ENCODE assay signal across 23 cellular contexts in genomic region chr10:74049995-74050394, GRCh38. TPM values are rescaled to one million over a fixed set of nuclear protein-coding genes. Genes with fewer than 3 reads are reported as not detected.
DNase-seq lines count a peak whose midpoint lies in the region; ATAC-seq, FAIRE-seq and TF ChIP-seq lines count a peak whose summit lies in the region.
"Had no signal": no experiment of that assay in that cellular context is flagged by ENCODE, and none has a peak within 500 bp of the region (broad histone marks: within the 10 kb centered on the region; RNA-seq: fewer than 3 reads in every experiment).

No MANE protein-coding gene starts in this region.

- no peaks in the 10 kb centered on the region for H3K9me1 ChIP-seq in K562 (ENCODE audit: control insufficient read depth, insufficient read depth, low read length)

- H3K9me3 ChIP-seq in K562 (replicated peaks; ENCODE audit: control insufficient read depth, insufficient read depth, low read depth, low read length) (no peaks in the 10 kb centered on the region), left ventricle myocardium inferior (replicated peaks) (no peaks in the 10 kb centered on the region), skeletal muscle tissue (ENCODE audit: control insufficient read depth in 3 of 3, low read length in 3 of 3) (no peaks in the 10 kb centered on the region)
- H3K9me3 ChIP-seq: SJSA1, upper lobe of left lung had no signal

- TF ChIP-seq CTCF in K562 (IDR thresholded peaks at IDR 0.05 in 2 of 3, conservative IDR thresholded peaks at IDR 0.05 in 1 of 3; ENCODE audit: insufficient read depth in 2 of 3, low read depth in 1 of 3, low read length in 3 of 3) (no peak), left ventricle myocardium inferior (IDR thresholded peaks at IDR 0.05; ENCODE audit: borderline replicate concordance) (no peak)

- POLR2A ChIA-PET in K562 (lab: Yijun Ruan, JAX): interaction anchor here (0.6 to 2.5 kb wide), 9 partner anchors 10 to 57 kb away, joined by 3 to 12 read pairs (median 3); no protein-coding TSS in a partner anchor

- FAIRE-seq in K562 (lab: Jason Lieb, UNC): peak; percentile 19

- TF ChIP-seq EP300 in K562 (IDR thresholded peaks at IDR 0.05; ENCODE audit: low read length): no peak

- CTCF ChIA-PET in K562 (lab: Yijun Ruan, JAX; ENCODE audit: low intra/inter-chr PET ratio): no interaction called here

- peaks cover 23% of the 10 kb centered on the region for H3K36me3 ChIP-seq in K562 (ENCODE audit: control insufficient read depth, insufficient read depth, low read length)
- H3K36me3 ChIP-seq in left ventricle myocardium inferior: peaks cover 14% of the 10 kb centered on the region
- H3K36me3 ChIP-seq in skeletal muscle tissue (ENCODE audit: control insufficient read depth in 3 of 3, insufficient read depth in 3 of 3, low read length in 3 of 3): peaks cover 0 to 5% (median 0%) of the 10 kb centered on the region in 3 donors

- intact Hi-C loops in K562 (cut with micrococcal nuclease): no loop called here
- intact Hi-C loops in left ventricle myocardium inferior (cut with micrococcal nuclease): no loop called here

- H3K27ac ChIP-seq in K562 (ENCODE audit: extremely low read depth, low read depth, low read length) (no peak overlapping the region), left ventricle myocardium inferior (replicated peaks) (peak overlapping the region; percentile 85), skeletal muscle tissue (ENCODE audit: low read depth, low read length) (peak overlapping the region; percentile 58)
- H3K27ac ChIP-seq: SJSA1 had no signal

- peak; percentile 44 for DNase-seq in EH (ENCODE audit: low read depth)
- no peak for DNase-seq in K562 (ENCODE audit: extremely low read depth in 1 of 4, low spot score in 3 of 4)
- DNase-seq in left ventricle myocardium inferior: no peak
- no peak for DNase-seq in Kasumi-1 (lab: John Stamatoyannopoulos, UW)
- no peak for DNase-seq in medulla oblongata (ENCODE audit: extremely low spot score)
- DNase-seq: activated CD4-positive, CD25-positive, alpha-beta regulatory T cell; activated CD8-positive, alpha-beta T cell treated with anti-CD3 and anti-CD28 coated beads, Interleukin-2, amount 10 ng/mL, durations not matched to agents 7 days and 5 days; activated T-cell treated with anti-CD3 and anti-CD28 coated beads, Interleukin-2, amount 50 U/mL, for 4 hours; CD8-positive, alpha-beta memory T cell; dorsolateral prefrontal cortex; NCI-H1105; NCI-H2107; NCI-H69; nephron progenitor cell; OCI-M1; upper lobe of left lung had no signal

- no peak overlapping the region for H3K4me2 ChIP-seq in K562 (ENCODE audit: insufficient read depth, low read length)

- H3K79me2 ChIP-seq in K562 (ENCODE audit: control insufficient read depth, insufficient read depth, low read length): peaks cover 76% of the 10 kb centered on the region

- in situ Hi-C loops in K562 (cut with MboI): no loop called here

- H3K4me3 ChIP-seq in K562 (no peak overlapping the region), left ventricle myocardium inferior (no peak overlapping the region), skeletal muscle tissue (ENCODE audit: low read length in 3 of 3) (peak overlapping the region in 2 of 3 donors; percentile 27 to 44)
- H3K4me3 ChIP-seq: dorsolateral prefrontal cortex, lung, SJSA1, upper lobe of left lung had no signal

- H3K27me3 ChIP-seq in K562 (ENCODE audit: control insufficient read depth in 2 of 2, insufficient read depth in 2 of 2, low read length in 2 of 2) (no peaks in the 10 kb centered on the region), left ventricle myocardium inferior (ENCODE audit: low read depth) (no peaks in the 10 kb centered on the region), skeletal muscle tissue (ENCODE audit: control insufficient read depth in 3 of 3, insufficient read depth in 3 of 3, low read length in 3 of 3) (no peaks in the 10 kb centered on the region)
- H3K27me3 ChIP-seq: dorsolateral prefrontal cortex, SJSA1, upper lobe of left lung had no signal

- 0 out of 2 replicates have a peak, but pooled peaks cover 4% of the 10 kb centered on the region for H4K20me1 ChIP-seq in K562 (replicated peaks; ENCODE audit: control insufficient read depth, insufficient read depth, low read length)

- TF ChIP-seq RAD21 in K562 (CRISPR knock-in tag; conservative IDR thresholded peaks at IDR 0.05 in 1 of 2, IDR thresholded peaks at IDR 0.05 in 1 of 2): no peak

- ATAC-seq in K562 (no peak), HG03378 (IDR thresholded peaks at IDR 0.05; ENCODE audit: unreplicated experiment) (no peak), GM19395 (IDR thresholded peaks at IDR 0.05; ENCODE audit: unreplicated experiment) (no peak)
- ATAC-seq: activated CD8-positive, alpha-beta T cell treated with anti-CD3 and anti-CD28 coated beads, Interleukin-2, amount 10 ng/mL, durations not matched to agents 7 days and 5 days; activated T-cell treated with anti-CD3 and anti-CD28 coated beads, Interleukin-2, amount 50 U/mL, for 4 hours; HCT116; stimulated activated effector memory CD8-positive, alpha-beta T cell treated with anti-CD3 and anti-CD28 coated beads, Interleukin-12 subunit alpha, Interleukin-12 subunit beta, amount 100 ng/mL, for 72 hours had no signal

- H3K9ac ChIP-seq in K562 (ENCODE audit: insufficient read depth in 1 of 2, low read depth in 2 of 2, low read length in 2 of 2) (no peak overlapping the region), skeletal muscle tissue (ENCODE audit: low read depth in 1 of 3, low read length in 3 of 3) (peak overlapping the region in 1 of 3 donors; percentile 16)

- H2AFZ ChIP-seq in K562 (ENCODE audit: low read depth, low read length): no peak overlapping the region

- H3K4me1 ChIP-seq in K562 (replicated peaks in 1 of 2; ENCODE audit: control insufficient read depth in 2 of 2, insufficient read depth in 2 of 2, low read length in 2 of 2): peaks cover 10 to 12% of the 10 kb centered on the region in 2 experiments; a peak in 3 of 5 replicates
- peaks cover 97% of the 10 kb centered on the region for H3K4me1 ChIP-seq in left ventricle myocardium inferior
- H3K4me1 ChIP-seq in skeletal muscle tissue (ENCODE audit: control insufficient read depth in 3 of 3, insufficient read depth in 3 of 3, low read length in 3 of 3): peaks cover 35 to 49% (median 37%) of the 10 kb centered on the region in 3 donors

- no TSS peak for BruUV-seq in K562 (replicated peaks; lab: Mats Ljungman, UMichigan)

- 28% methylated on average over 1 of the region's 1 CpG for WGBS in K562 (ENCODE audit: insufficient coverage, low coverage, missing lambda C conversion rate)

- TF ChIP-seq POLR2A in K562 (conservative IDR thresholded peaks at IDR 0.05): no peak

TF ChIP-seq in K562, 482 proteins besides CTCF, POLR2A, EP300 and RAD21 (continues in another document):
- TF ChIP-seq NFIC (IDR thresholded peaks at IDR 0.05) (peak; percentile 68), ZNF274 (IDR thresholded peaks at IDR 0.05; ENCODE audit: borderline replicate concordance, low read depth, low read length) (no peak)

RNA-seq across cellular contexts. Expression of gene VCL, which starts 52.1 kb away (rescaled TPM):
- 187 and 268 TPM in 2 replicates for total RNA-seq in K562 (2011; cell fraction: chromatin; rRNA removed; ENCODE audit: low replicate concordance)
- 123 and 137 TPM in 2 replicates for total RNA-seq in K562 (2011; cell fraction: nucleolus; rRNA removed)
- total RNA-seq in K562 (2011; cell fraction: nucleoplasm; rRNA removed): 175 and 236 TPM in 2 replicates
- total RNA-seq in K562 (2014; rRNA removed) (72.0 and 77.3 TPM in 2 replicates), K562 (2014; rRNA removed; fragmentation: Illumina TruSeq; extraction: Trizol) (76.4 and 81.4 TPM in 2 replicates), K562 (2015; rRNA removed; fragmentation: Illumina TruSeq; extraction: Trizol) (84.3 and 87.0 TPM in 2 replicates), K562 (2021) (180 and 186 TPM in 2 replicates), left ventricle myocardium inferior (227 TPM), skeletal muscle tissue (83.0 TPM)
- polyA plus RNA-seq in K562 (2011; rRNA removed) (138 and 154 TPM in 2 replicates), K562 (2014; fragmentation: Illumina TruSeq; extraction: Trizol) (111 and 117 TPM in 2 replicates), K562 (2014; fragmentation: Nextera tagmentation; extraction: Ambion mirVana) (10 to 100 TPM; 29.8 to 53.6 TPM), K562 (2014; rRNA removed) (65.6 and 72.8 TPM in 2 replicates)
- polyA plus RNA-seq in K562 (2011; cell fraction: cytosol; rRNA removed): 76.8 and 89.4 TPM in 2 replicates
- 176 and 196 TPM in 2 replicates for polyA plus RNA-seq in K562 (2011; cell fraction: nucleus; rRNA removed)
- polyA plus RNA-seq in K562 (2012): 110 TPM in 2 replicates
- polyA minus RNA-seq in K562 (2011; rRNA and poly(A)+ RNA removed): 163 and 186 TPM in 2 replicates
- polyA minus RNA-seq in K562 (2011; cell fraction: cytosol; rRNA and poly(A)+ RNA removed): 91.8 and 115 TPM in 2 replicates
- 133 and 174 TPM in 2 replicates for polyA minus RNA-seq in K562 (2011; cell fraction: nucleus; rRNA and poly(A)+ RNA removed)

Comparison
In these comparisons a context has a peak if more than half of its experiments do, and no peak if none do; other contexts are left out.
1. H3K4me3 ChIP-seq: peak in skeletal muscle tissue (2 of 3); none in K562 (single experiment) and left ventricle myocardium inferior (single experiment).